Comparison of ENCODE assay signal across 8 cellular contexts in the genomic region with DNA sequence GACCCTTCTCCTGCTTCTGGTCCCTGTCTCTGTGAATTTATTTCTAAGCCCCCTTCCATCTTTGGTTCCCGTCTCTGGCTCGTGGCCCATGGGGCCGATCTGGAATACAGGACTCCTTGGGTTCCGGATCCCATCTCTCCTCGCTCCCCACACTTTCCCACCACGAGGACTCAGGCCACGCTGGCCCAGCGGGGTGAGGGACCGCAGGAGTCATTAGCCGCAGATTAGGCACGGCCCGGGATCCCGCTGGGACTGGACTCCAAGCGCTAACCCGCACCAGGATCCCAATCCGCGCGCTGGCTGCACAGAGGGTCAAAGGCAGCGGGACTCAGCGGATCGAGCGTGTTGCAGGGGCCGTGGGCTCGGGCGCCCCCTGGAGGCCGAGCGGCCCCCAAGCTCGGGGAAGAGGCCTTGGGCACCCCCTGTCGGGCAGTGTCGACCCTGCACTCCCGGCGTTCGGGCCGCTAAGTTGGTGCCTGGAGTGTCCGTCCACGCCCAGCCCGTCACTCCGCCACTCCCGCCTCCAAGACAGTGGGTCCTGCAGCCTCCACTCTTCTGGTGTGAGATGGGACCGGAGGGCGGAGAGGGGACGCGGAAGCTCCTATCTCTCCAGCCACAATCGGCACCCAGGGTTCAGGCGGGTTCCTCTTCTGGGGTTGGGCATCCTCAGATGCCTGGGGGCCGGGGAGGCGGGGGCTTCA. TPM values are rescaled to one million over a fixed set of nuclear protein-coding genes. Genes with fewer than 3 reads are reported as not detected.
DNase-seq lines count a peak whose midpoint lies in the region; ATAC-seq and TF ChIP-seq lines count a peak whose summit lies in the region.

No MANE protein-coding gene starts in this region.

- DNase-seq in C1 segment of cervical spinal cord (lab: John Stamatoyannopoulos, UW) (peak in 13 of 14 donors; percentile 39 to 88 (median 74)), NCI-H748 (lab: John Stamatoyannopoulos, UW; ENCODE audit: unreplicated experiment) (peak; percentile 89), memory B cell (ENCODE audit: low spot score in 2 of 2) (peak; percentile 90 to 95)
- peak; percentile 93 for DNase-seq in activated CD4-positive, alpha-beta memory T cell treated with anti-CD3 and anti-CD28 coated beads for 36 hours
- DNase-seq in effector CD4-positive, alpha-beta T cell, result peak; percentile 80
- DNase-seq in stimulated activated CD8-positive, alpha-beta memory T cell treated with anti-CD3 and anti-CD28 coated beads, Interleukin-12 subunit alpha, Interleukin-12 subunit beta, amount 100 ng/mL, for 1 hour (ENCODE audit: low read depth), result peak; percentile 76

- H3K4me1 Mint-ChIP-seq in activated CD4-positive, alpha-beta memory T cell treated with anti-CD3 and anti-CD28 coated beads for 36 hours (ENCODE audit: low read depth), result peaks cover 60% of the 10 kb centered on the region
- peaks cover 63% of the 10 kb centered on the region for H3K4me1 Mint-ChIP-seq in memory B cell

- POLR2A ChIA-PET in activated CD4-positive, alpha-beta memory T cell treated with anti-CD3 and anti-CD28 coated beads for 36 hours (lab: Charles Lee), result interaction anchor here (0.6 to 3.9 kb wide), 5 partner anchors 9 to 483 kb away, joined by 3 to 38 read pairs (median 9); a partner anchor contains a TSS

- H3K27ac Mint-ChIP-seq in activated CD4-positive, alpha-beta memory T cell treated with anti-CD3 and anti-CD28 coated beads for 36 hours, result no peak overlapping the region
- H3K27ac Mint-ChIP-seq in memory B cell, result peak overlapping the region; percentile 64

- H3K27me3 Mint-ChIP-seq in activated CD4-positive, alpha-beta memory T cell treated with anti-CD3 and anti-CD28 coated beads for 36 hours, result peaks cover 39% of the 10 kb centered on the region
- H3K27me3 Mint-ChIP-seq in memory B cell, result peaks cover 5% of the 10 kb centered on the region

- peak; percentile 30 for TF ChIP-seq POLR2A in GM19193 (IDR thresholded peaks at IDR 0.05; ENCODE audit: extremely low read depth, insufficient read depth, insufficient read length)

- peak overlapping the region; percentile 82 for H3K4me3 Mint-ChIP-seq in activated CD4-positive, alpha-beta memory T cell treated with anti-CD3 and anti-CD28 coated beads for 36 hours
- H3K4me3 Mint-ChIP-seq in memory B cell, result peak overlapping the region; percentile 86

- CTCF ChIA-PET in activated CD4-positive, alpha-beta memory T cell treated with anti-CD3 and anti-CD28 coated beads for 36 hours (lab: Charles Lee), result interaction anchor here (0.6 to 15.0 kb wide), 25 partner anchors 9 to 370 kb away, joined by 3 to 447 read pairs (median 4); a partner anchor contains a TSS

- H3K36me3 Mint-ChIP-seq in activated CD4-positive, alpha-beta memory T cell treated with anti-CD3 and anti-CD28 coated beads for 36 hours, result peaks cover 11% of the 10 kb centered on the region
- peaks cover 4% of the 10 kb centered on the region for H3K36me3 Mint-ChIP-seq in memory B cell

- ATAC-seq in HG03442 (IDR thresholded peaks at IDR 0.05; ENCODE audit: unreplicated experiment) (peak; percentile 62), memory B cell (ENCODE audit: low read depth) (peak; percentile 27)

- intact Hi-C loops in activated CD4-positive, alpha-beta memory T cell treated with anti-CD3 and anti-CD28 coated beads for 36 hours (cut with micrococcal nuclease), result loop anchor here (1.0 to 5.0 kb wide), 4 partner anchors 10 to 283 kb away; a partner anchor contains a TSS

- H3K9me3 Mint-ChIP-seq in activated CD4-positive, alpha-beta memory T cell treated with anti-CD3 and anti-CD28 coated beads for 36 hours, result no peaks in the 10 kb centered on the region
- no peaks in the 10 kb centered on the region for H3K9me3 Mint-ChIP-seq in memory B cell

RNA-seq across cellular contexts. Expression of a gene that starts 9.5 kb away (rescaled TPM):
- 100 to 1,000 TPM; 401 to 404 TPM for total RNA-seq in activated CD4-positive, alpha-beta memory T cell treated with anti-CD3 and anti-CD28 coated beads for 36 hours

RNA-seq across cellular contexts. Expression of a gene that starts 12.0 kb away (rescaled TPM):
- 1 to 10 TPM; 1.9 to 2.0 TPM for total RNA-seq in activated CD4-positive, alpha-beta memory T cell treated with anti-CD3 and anti-CD28 coated beads for 36 hours

RNA-seq across cellular contexts. Expression of a gene that starts 22.4 kb away (rescaled TPM):
- total RNA-seq in activated CD4-positive, alpha-beta memory T cell treated with anti-CD3 and anti-CD28 coated beads for 36 hours, result under 1 TPM; 0.24 to 0.46 TPM

Comparison
In these comparisons a context has a peak if more than half of its experiments do, and no peak if none do; other contexts are left out.
1. Peak in every context shown above with its lines: DNase-seq and ATAC-seq.